ENCODE assay signal across 19 cellular contexts in the genomic region with DNA sequence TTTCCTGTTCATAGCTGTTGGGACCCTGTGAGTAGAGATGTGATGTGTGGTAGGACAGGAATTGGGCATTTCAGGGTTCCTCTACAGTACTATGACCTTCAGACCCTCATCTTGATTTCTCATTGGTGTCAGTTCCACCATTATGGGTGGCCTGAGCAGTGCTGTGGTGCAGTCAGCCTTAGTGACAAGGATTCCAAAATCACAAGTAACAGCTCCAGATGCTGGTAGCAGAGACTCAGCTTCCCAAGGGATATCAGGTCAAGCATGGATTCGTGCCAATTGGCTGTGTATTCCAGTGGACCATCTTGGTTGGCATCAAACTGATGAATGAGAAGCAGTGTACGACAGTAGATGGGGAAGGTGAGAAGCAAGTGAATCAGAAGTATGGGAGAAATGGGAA. TPM values are rescaled to one million over a fixed set of nuclear protein-coding genes. Genes with fewer than 3 reads are reported as not detected.
DNase-seq lines count a peak whose midpoint lies in the region; ATAC-seq and TF ChIP-seq lines count a peak whose summit lies in the region.
"Had no signal": no experiment of that assay in that cellular context is flagged by ENCODE, and none has a peak within 500 bp of the region (broad histone marks: within the 10 kb centered on the region; RNA-seq: fewer than 3 reads in every experiment).

No MANE protein-coding gene starts in this region.

- H2BK120ac ChIP-seq in mesendoderm (ENCODE audit: low read depth, low read length), result no peak overlapping the region

- DNase-seq in activated CD8-positive, alpha-beta T cell treated with anti-CD3 and anti-CD28 coated beads for 36 hours, result no peak
- DNase-seq in activated CD8-positive, alpha-beta T cell treated with anti-CD3 and anti-CD28 coated beads, Interleukin-2, amount 10 ng/mL, durations not matched to agents 7 days and 5 days, result no peak
- no peak for DNase-seq in CD4-positive, alpha-beta T cell
- DNase-seq in activated naive CD8-positive, alpha-beta T cell treated with anti-CD3 and anti-CD28 coated beads for 36 hours, result no peak
- DNase-seq in type B pancreatic cell (ENCODE audit: extremely low spot score, unreplicated experiment) (no peak), aorta (no peak), mesendoderm (no peak)
- DNase-seq: DMS153, NCI-H1048, NCI-H1417, NCI-H1694, NCI-H2029 treated with DMSO at 0.1 percent for 48 hours, NCI-H2227 treated with DMSO at 0.1 percent for 48 hours, NCI-H526 treated with DMSO at 0.1 percent for 48 hours, SHP77 had no signal

- H3K79me1 ChIP-seq in mesendoderm (ENCODE audit: low read length), result peaks cover 2% of the 10 kb centered on the region

- no peak overlapping the region for H3K4me3 ChIP-seq in aorta (ENCODE audit: low read length in 2 of 2)
- H3K4me3 ChIP-seq in mesendoderm (ENCODE audit: low read length), result no peak overlapping the region
- H3K4me3 ChIP-seq: BLaER1 had no signal

- peak overlapping the region; percentile 5 for H3K27ac Mint-ChIP-seq in activated CD8-positive, alpha-beta T cell treated with anti-CD3 and anti-CD28 coated beads for 36 hours
- H3K27ac Mint-ChIP-seq in activated CD8-positive, alpha-beta T cell treated with anti-CD3 and anti-CD28 coated beads, Interleukin-2, amount 10 ng/mL, durations not matched to agents 7 days and 5 days, result no peak overlapping the region
- peak overlapping the region; percentile 50 for H3K27ac Mint-ChIP-seq in CD4-positive, alpha-beta T cell
- H3K27ac Mint-ChIP-seq in activated naive CD8-positive, alpha-beta T cell treated with anti-CD3 and anti-CD28 coated beads for 36 hours, result peak overlapping the region; percentile 26
- H3K27ac Mint-ChIP-seq in type B pancreatic cell, result no peak overlapping the region

- no peak overlapping the region for H2BK15ac ChIP-seq in mesendoderm (replicated peaks; ENCODE audit: low read depth)

- H2AK5ac ChIP-seq in mesendoderm (ENCODE audit: low read length), result no peak overlapping the region

- H3K4ac ChIP-seq in mesendoderm (ENCODE audit: low read depth, low read length), result no peak overlapping the region

- no peak overlapping the region for H4K8ac ChIP-seq in mesendoderm (ENCODE audit: low read depth, low read length)

- H3K79me2 ChIP-seq in mesendoderm (ENCODE audit: control insufficient read depth, insufficient read depth, low read length), result peaks cover 5% of the 10 kb centered on the region

- H3K27me3 ChIP-seq in CD4-positive, alpha-beta T cell (ENCODE audit: control insufficient read depth, insufficient read depth, low read length), result no peaks in the 10 kb centered on the region
- H3K27me3 ChIP-seq in aorta (ENCODE audit: control insufficient read depth in 1 of 2, insufficient read depth in 2 of 2, low read length in 1 of 2), result no peaks in the 10 kb centered on the region
- H3K27me3 ChIP-seq in mesendoderm (ENCODE audit: insufficient read depth, low read length, poor library complexity), result no peaks in the 10 kb centered on the region
- H3K27me3 ChIP-seq: BLaER1 had no signal

- no peak overlapping the region for H3K27ac ChIP-seq in CD4-positive, alpha-beta T cell (ENCODE audit: low read depth, low read length)
- H3K27ac ChIP-seq in aorta (ENCODE audit: low read depth in 1 of 2, low read length in 2 of 2) (no peak overlapping the region), mesendoderm (ENCODE audit: low read depth, low read length) (no peak overlapping the region)
- H3K27ac ChIP-seq: BLaER1, HL-60, RWPE1 had no signal

- H3K27me3 Mint-ChIP-seq in activated CD8-positive, alpha-beta T cell treated with anti-CD3 and anti-CD28 coated beads for 36 hours, result no peaks in the 10 kb centered on the region
- H3K27me3 Mint-ChIP-seq in activated CD8-positive, alpha-beta T cell treated with anti-CD3 and anti-CD28 coated beads, Interleukin-2, amount 10 ng/mL, durations not matched to agents 7 days and 5 days (ENCODE audit: low read depth), result no peaks in the 10 kb centered on the region
- no peaks in the 10 kb centered on the region for H3K27me3 Mint-ChIP-seq in CD4-positive, alpha-beta T cell
- H3K27me3 Mint-ChIP-seq in activated naive CD8-positive, alpha-beta T cell treated with anti-CD3 and anti-CD28 coated beads for 36 hours, result no peaks in the 10 kb centered on the region
- H3K27me3 Mint-ChIP-seq in type B pancreatic cell, result no peaks in the 10 kb centered on the region

- H3K9me3 ChIP-seq in CD4-positive, alpha-beta T cell (ENCODE audit: control insufficient read depth, low read length), result no peaks in the 10 kb centered on the region
- no peaks in the 10 kb centered on the region for H3K9me3 ChIP-seq in aorta (ENCODE audit: control insufficient read depth, low read length)

- no peaks in the 10 kb centered on the region for H3K9me3 Mint-ChIP-seq in activated CD8-positive, alpha-beta T cell treated with anti-CD3 and anti-CD28 coated beads for 36 hours
- no peaks in the 10 kb centered on the region for H3K9me3 Mint-ChIP-seq in activated CD8-positive, alpha-beta T cell treated with anti-CD3 and anti-CD28 coated beads, Interleukin-2, amount 10 ng/mL, durations not matched to agents 7 days and 5 days (ENCODE audit: insufficient read depth)
- H3K9me3 Mint-ChIP-seq in CD4-positive, alpha-beta T cell, result no peaks in the 10 kb centered on the region
- H3K9me3 Mint-ChIP-seq in activated naive CD8-positive, alpha-beta T cell treated with anti-CD3 and anti-CD28 coated beads for 36 hours, result peaks cover 3% of the 10 kb centered on the region
- no peaks in the 10 kb centered on the region for H3K9me3 Mint-ChIP-seq in type B pancreatic cell

- H3K9ac ChIP-seq in mesendoderm (ENCODE audit: low read length), result no peak overlapping the region
- H3K9ac ChIP-seq: BLaER1 had no signal

- H3K4me2 ChIP-seq in mesendoderm (ENCODE audit: low read length), result no peak overlapping the region
- H3K4me2 ChIP-seq: BLaER1 had no signal

- no peak overlapping the region for H2BK5ac ChIP-seq in mesendoderm (ENCODE audit: low read length)

- no peak overlapping the region for H3K18ac ChIP-seq in mesendoderm (ENCODE audit: low read length)

- no peak for ATAC-seq in activated CD8-positive, alpha-beta T cell treated with anti-CD3 and anti-CD28 coated beads for 36 hours
- ATAC-seq in activated CD8-positive, alpha-beta T cell treated with anti-CD3 and anti-CD28 coated beads, Interleukin-2, amount 10 ng/mL, durations not matched to agents 7 days and 5 days, result no peak
- ATAC-seq in CD4-positive, alpha-beta T cell (ENCODE audit: poor library complexity), result no peak
- no peak for ATAC-seq in aorta (ENCODE audit: low FRiP score)
- ATAC-seq: Panc1 had no signal

- no peak overlapping the region for H3K4me3 Mint-ChIP-seq in activated CD8-positive, alpha-beta T cell treated with anti-CD3 and anti-CD28 coated beads for 36 hours
- no peak overlapping the region for H3K4me3 Mint-ChIP-seq in activated CD8-positive, alpha-beta T cell treated with anti-CD3 and anti-CD28 coated beads, Interleukin-2, amount 10 ng/mL, durations not matched to agents 7 days and 5 days
- H3K4me3 Mint-ChIP-seq in CD4-positive, alpha-beta T cell, result peak overlapping the region; percentile 59
- H3K4me3 Mint-ChIP-seq in activated naive CD8-positive, alpha-beta T cell treated with anti-CD3 and anti-CD28 coated beads for 36 hours, result no peak overlapping the region
- H3K4me3 Mint-ChIP-seq in type B pancreatic cell, result peak overlapping the region; percentile 13

- H3K4me1 Mint-ChIP-seq in activated CD8-positive, alpha-beta T cell treated with anti-CD3 and anti-CD28 coated beads for 36 hours (ENCODE audit: low read depth), result peaks cover 12% of the 10 kb centered on the region
- peaks cover 15% of the 10 kb centered on the region for H3K4me1 Mint-ChIP-seq in activated CD8-positive, alpha-beta T cell treated with anti-CD3 and anti-CD28 coated beads, Interleukin-2, amount 10 ng/mL, durations not matched to agents 7 days and 5 days (ENCODE audit: low read depth)
- peaks cover 28% of the 10 kb centered on the region for H3K4me1 Mint-ChIP-seq in CD4-positive, alpha-beta T cell (ENCODE audit: low read depth)
- H3K4me1 Mint-ChIP-seq in activated naive CD8-positive, alpha-beta T cell treated with anti-CD3 and anti-CD28 coated beads for 36 hours, result peaks cover 17% of the 10 kb centered on the region
- peaks cover 10% of the 10 kb centered on the region for H3K4me1 Mint-ChIP-seq in type B pancreatic cell (ENCODE audit: unreplicated experiment)

- no peaks in the 10 kb centered on the region for H3K4me1 ChIP-seq in aorta (ENCODE audit: control insufficient read depth in 1 of 2, insufficient read depth in 2 of 2, low read length in 2 of 2)
- no peaks in the 10 kb centered on the region for H3K4me1 ChIP-seq in mesendoderm (ENCODE audit: control insufficient read depth, low read depth, low read length)

- TF ChIP-seq CTCF in activated CD8-positive, alpha-beta T cell treated with anti-CD3 and anti-CD28 coated beads for 36 hours (IDR thresholded peaks at IDR 0.05), result no peak
- no peak for TF ChIP-seq CTCF in CD4-positive, alpha-beta T cell (IDR thresholded peaks at IDR 0.05)
- TF ChIP-seq CTCF in type B pancreatic cell (conservative IDR thresholded peaks at IDR 0.05), result no peak

- no peak overlapping the region for H3K23ac ChIP-seq in mesendoderm (ENCODE audit: low read length)

- intact Hi-C loops in activated CD8-positive, alpha-beta T cell treated with anti-CD3 and anti-CD28 coated beads for 36 hours (cut with micrococcal nuclease), result no loop called here
- intact Hi-C loops in CD4-positive, alpha-beta T cell (cut with DNase I, micrococcal nuclease), result loop anchor here in 1 of 2 experiments (2.0 kb wide), 2 partner anchors 16 to 228 kb away; no protein-coding TSS in a partner anchor
- intact Hi-C loops in aorta (cut with DNase I), result no loop called here

- POLR2A ChIA-PET in activated CD8-positive, alpha-beta T cell treated with anti-CD3 and anti-CD28 coated beads for 36 hours (lab: Charles Lee), result no interaction called here
- POLR2A ChIA-PET in activated CD8-positive, alpha-beta T cell treated with anti-CD3 and anti-CD28 coated beads, Interleukin-2, amount 10 ng/mL, durations not matched to agents 7 days and 5 days (lab: Charles Lee), result no interaction called here
- POLR2A ChIA-PET in CD4-positive, alpha-beta T cell (lab: Charles Lee), result interaction anchor here (2.7 kb wide), 1 partner anchor 64 kb away, joined by 7 read pairs; no protein-coding TSS in a partner anchor

- peaks cover 3 to 6% of the 10 kb centered on the region in 2 donors for H3K36me3 ChIP-seq in aorta (ENCODE audit: control insufficient read depth in 1 of 2, insufficient read depth in 2 of 2, low read length in 1 of 2)
- peaks cover 3% of the 10 kb centered on the region for H3K36me3 ChIP-seq in mesendoderm (ENCODE audit: control insufficient read depth, insufficient read depth, low read length)

- H3K36me3 Mint-ChIP-seq in activated CD8-positive, alpha-beta T cell treated with anti-CD3 and anti-CD28 coated beads for 36 hours (ENCODE audit: low read depth), result peaks cover 32% of the 10 kb centered on the region
- peaks cover 35% of the 10 kb centered on the region for H3K36me3 Mint-ChIP-seq in activated CD8-positive, alpha-beta T cell treated with anti-CD3 and anti-CD28 coated beads, Interleukin-2, amount 10 ng/mL, durations not matched to agents 7 days and 5 days (ENCODE audit: low read depth)
- peaks cover 53% of the 10 kb centered on the region for H3K36me3 Mint-ChIP-seq in CD4-positive, alpha-beta T cell (ENCODE audit: low read depth)
- H3K36me3 Mint-ChIP-seq in activated naive CD8-positive, alpha-beta T cell treated with anti-CD3 and anti-CD28 coated beads for 36 hours, result peaks cover 13% of the 10 kb centered on the region
- peaks cover 14% of the 10 kb centered on the region for H3K36me3 Mint-ChIP-seq in type B pancreatic cell

- no peak overlapping the region for H3K56ac ChIP-seq in mesendoderm (ENCODE audit: low read length)

- 95 to 97% methylated on average over 2 of the region's 2 CpGs for WGBS in aorta, 2 donors
- WGBS in mesendoderm (ENCODE audit: extremely low coverage, insufficient coverage, low lambda C conversion rate), result no CpG with 5 or more reads among the region's 2 CpGs

- CTCF ChIA-PET in activated CD8-positive, alpha-beta T cell treated with anti-CD3 and anti-CD28 coated beads for 36 hours (lab: Charles Lee), result no interaction called here
- CTCF ChIA-PET in activated CD8-positive, alpha-beta T cell treated with anti-CD3 and anti-CD28 coated beads, Interleukin-2, amount 10 ng/mL, durations not matched to agents 7 days and 5 days (lab: Charles Lee), result interaction anchor here (1.4 kb wide), 1 partner anchor 18 kb away, joined by 4 read pairs; no protein-coding TSS in a partner anchor
- CTCF ChIA-PET in CD4-positive, alpha-beta T cell (lab: Charles Lee), result interaction anchor here (1.3 kb wide), 1 partner anchor 22 kb away, joined by 3 read pairs; no protein-coding TSS in a partner anchor

- H4K5ac ChIP-seq in mesendoderm (ENCODE audit: low read length), result no peak overlapping the region

RNA-seq across cellular contexts. Expression of gene SMIM26, which starts 3.8 kb away (rescaled TPM):
- 10 to 100 TPM; 56.5 to 56.6 TPM for total RNA-seq in activated CD8-positive, alpha-beta T cell treated with anti-CD3 and anti-CD28 coated beads for 36 hours
- 10 to 100 TPM; 41.9 to 51.0 TPM for total RNA-seq in activated CD8-positive, alpha-beta T cell treated with anti-CD3 and anti-CD28 coated beads, Interleukin-2, amount 10 ng/mL, durations not matched to agents 7 days and 5 days
- 10 to 100 TPM; 78.7 to 79.8 TPM for total RNA-seq in CD4-positive, alpha-beta T cell
- total RNA-seq in activated naive CD8-positive, alpha-beta T cell treated with anti-CD3 and anti-CD28 coated beads for 36 hours, result 10 to 100 TPM; 53.7 to 61.1 TPM
- total RNA-seq in type B pancreatic cell (ENCODE audit: low replicate concordance) (61.6 and 66.4 TPM in 2 replicates), aorta (10 to 100 TPM; 46.0 to 51.5 TPM)
- 100 to 1,000 TPM; 124 to 197 TPM for polyA plus RNA-seq in aorta
- 171 TPM for polyA plus RNA-seq in mesendoderm (2013, experiment 1 of 2)
- 169 TPM for polyA plus RNA-seq in mesendoderm (2013, experiment 2 of 2)

RNA-seq across cellular contexts. Expression of gene DTD1, which starts 16.8 kb away (rescaled TPM):
- total RNA-seq in activated CD8-positive, alpha-beta T cell treated with anti-CD3 and anti-CD28 coated beads for 36 hours, result 10 to 100 TPM; 52.3 to 53.5 TPM
- total RNA-seq in activated CD8-positive, alpha-beta T cell treated with anti-CD3 and anti-CD28 coated beads, Interleukin-2, amount 10 ng/mL, durations not matched to agents 7 days and 5 days, result 10 to 100 TPM; 25.9 to 28.5 TPM
- 10 to 100 TPM; 15.4 to 16.1 TPM for total RNA-seq in CD4-positive, alpha-beta T cell
- 10 to 100 TPM; 48.4 to 52.5 TPM for total RNA-seq in activated naive CD8-positive, alpha-beta T cell treated with anti-CD3 and anti-CD28 coated beads for 36 hours
- total RNA-seq in type B pancreatic cell (ENCODE audit: low replicate concordance) (20.9 and 29.8 TPM in 2 replicates), aorta (10 to 100 TPM; 20.0 to 20.2 TPM)
- polyA plus RNA-seq in aorta, result 10 to 100 TPM; 17.8 to 19.7 TPM
- polyA plus RNA-seq in mesendoderm (2013, experiment 1 of 2), result 57.5 TPM
- polyA plus RNA-seq in mesendoderm (2013, experiment 2 of 2), result 61.9 TPM

Comparison
In these comparisons a context has a peak if more than half of its experiments do, and no peak if none do; other contexts are left out.
1. H3K27ac Mint-ChIP-seq: peak in activated CD8-positive, alpha-beta T cell treated with anti-CD3 and anti-CD28 coated beads for 36 hours (single experiment), CD4-positive, alpha-beta T cell (single experiment) and activated naive CD8-positive, alpha-beta T cell treated with anti-CD3 and anti-CD28 coated beads for 36 hours (single experiment); none in activated CD8-positive, alpha-beta T cell treated with anti-CD3 and anti-CD28 coated beads, Interleukin-2, amount 10 ng/mL, durations not matched to agents 7 days and 5 days (single experiment) and type B pancreatic cell (single experiment).
2. H3K4me3 Mint-ChIP-seq: peak in CD4-positive, alpha-beta T cell (single experiment) and type B pancreatic cell (single experiment); none in activated CD8-positive, alpha-beta T cell treated with anti-CD3 and anti-CD28 coated beads for 36 hours (single experiment), activated CD8-positive, alpha-beta T cell treated with anti-CD3 and anti-CD28 coated beads, Interleukin-2, amount 10 ng/mL, durations not matched to agents 7 days and 5 days (single experiment) and activated naive CD8-positive, alpha-beta T cell treated with anti-CD3 and anti-CD28 coated beads for 36 hours (single experiment).